8 cellular contexts compared by ENCODE assay signal in the genomic region with DNA sequence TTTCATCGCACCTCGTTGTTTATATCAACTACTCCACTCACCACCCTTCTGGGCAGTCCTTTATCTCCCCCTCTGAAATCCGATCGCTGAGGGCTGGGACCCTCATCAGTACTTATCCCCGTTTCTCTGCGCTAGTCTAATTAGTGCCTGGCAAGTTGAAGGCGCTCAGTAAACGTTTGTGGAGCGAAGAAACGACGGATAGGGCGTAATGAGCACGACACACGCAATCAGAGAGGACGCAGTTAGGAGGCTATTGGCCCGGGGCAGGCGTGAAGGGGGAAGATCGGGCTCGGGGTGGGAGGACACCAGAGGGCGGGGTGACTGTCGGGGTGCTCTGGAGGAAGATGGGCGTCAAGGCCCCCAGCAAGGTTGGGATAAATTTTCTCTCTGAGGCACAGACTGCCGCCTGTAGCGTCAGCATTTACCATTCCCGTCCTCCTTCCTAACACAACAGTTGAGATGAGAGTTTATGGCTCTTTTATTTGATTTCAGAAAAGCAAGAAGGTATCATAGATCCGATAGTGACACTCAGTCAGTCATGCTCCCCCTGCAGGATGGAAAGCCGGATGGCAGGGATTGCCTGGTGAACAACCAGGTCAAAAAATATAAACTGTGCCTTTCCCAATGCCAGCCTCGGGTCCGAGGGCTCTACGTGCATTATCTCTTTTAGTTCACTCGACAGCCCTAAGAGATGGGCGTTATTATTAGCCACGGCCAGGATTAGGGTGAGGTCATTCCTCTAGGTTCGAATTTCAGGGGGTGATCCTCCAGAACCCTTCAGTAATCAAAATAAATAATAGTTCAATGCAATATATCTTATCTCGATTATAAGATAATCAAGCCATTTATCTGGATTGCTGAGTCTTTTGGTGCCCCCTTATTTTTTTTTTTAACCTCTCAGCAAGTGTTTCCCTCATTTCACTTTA. TPM values are rescaled to one million over a fixed set of nuclear protein-coding genes. Genes with fewer than 3 reads are reported as not detected.
DNase-seq lines count a peak whose midpoint lies in the region; ATAC-seq and TF ChIP-seq lines count a peak whose summit lies in the region.

No MANE protein-coding gene starts in this region.

- no peaks in the 10 kb centered on the region; the same call in 1 of the 2 replicates for H3K4me1 ChIP-seq in H9 (ENCODE audit: insufficient read depth, low read length)

- peaks cover 17% of the 10 kb centered on the region for H3K23me2 ChIP-seq in H9 (ENCODE audit: insufficient read length, low read depth, low read length, poor library complexity, severe bottlenecking)

- no CpG with 5 or more reads among the region's 35 CpGs for WGBS in H9 (ENCODE audit: extremely low coverage, insufficient read length, low lambda C conversion rate)

- DNase-seq in COR-L47 (lab: John Stamatoyannopoulos, UW) (peak; percentile 70), H9 (peak; percentile 78), NCI-H1694 treated with DMSO at 0.1 percent for 48 hours (lab: John Stamatoyannopoulos, UW) (peak; percentile 83), anterior cingulate cortex (lab: John Stamatoyannopoulos, UW) (peak in 56 of 58 donors; percentile 29 to 88 (median 70)), hepatic stellate cell (ENCODE audit: low spot score) (peak; percentile 73), retina (peak; percentile 85)
- peak; percentile 77 for DNase-seq in T-helper 2 cell treated with Interferon-gamma antibody and Interleukin-4, amounts not matched to agents 5 μg/mL and 100 μg/mL, for 36 hours (ENCODE audit: low spot score)

- no peaks in the 10 kb centered on the region for H3K9me3 ChIP-seq in H9 (ENCODE audit: control insufficient read depth, low read depth, low read length)

- no peaks in the 10 kb centered on the region for H3K79me1 ChIP-seq in H9 (ENCODE audit: insufficient read depth, low read depth, low read length, poor library complexity, severe bottlenecking)

- H4K20me1 ChIP-seq in H9 (ENCODE audit: control insufficient read depth, insufficient read depth, insufficient read length): no peaks in the 10 kb centered on the region

- H3K27ac ChIP-seq in H9 (ENCODE audit: insufficient read length, low read depth, low read length): no peak overlapping the region

- no peak overlapping the region for H2BK15ac ChIP-seq in H9 (ENCODE audit: low read depth, low read length)

- H3K27ac Mint-ChIP-seq in H9: peak overlapping the region; percentile 1 to 86 (median 28); a peak in 3 of 7 replicates
- peak overlapping the region; percentile 98 for H3K27ac Mint-ChIP-seq in T-helper 2 cell treated with Interferon-gamma antibody and Interleukin-4, amounts not matched to agents 5 μg/mL and 100 μg/mL, for 36 hours

- H3K9me3 Mint-ChIP-seq in H9: no peaks in the 10 kb centered on the region
- H3K9me3 Mint-ChIP-seq in T-helper 2 cell treated with Interferon-gamma antibody and Interleukin-4, amounts not matched to agents 5 μg/mL and 100 μg/mL, for 36 hours: no peaks in the 10 kb centered on the region

- H2BK20ac ChIP-seq in H9 (ENCODE audit: low read depth, low read length, poor library complexity, severe bottlenecking): no peak overlapping the region

- no peak overlapping the region for H4K91ac ChIP-seq in H9 (ENCODE audit: insufficient read length, low read depth, low read length)

- no peak overlapping the region for H4K8ac ChIP-seq in H9 (replicated peaks; ENCODE audit: insufficient read length, low read depth, low read length)

- ATAC-seq in HG03039 (IDR thresholded peaks at IDR 0.05; ENCODE audit: unreplicated experiment): no peak

- no peak overlapping the region for H3T11ph ChIP-seq in H9 (ENCODE audit: low read length)

- H3K4me3 Mint-ChIP-seq in H9: peak overlapping the region; percentile 76 to 87
- peak overlapping the region; percentile 91 for H3K4me3 Mint-ChIP-seq in T-helper 2 cell treated with Interferon-gamma antibody and Interleukin-4, amounts not matched to agents 5 μg/mL and 100 μg/mL, for 36 hours

- H3K27me3 Mint-ChIP-seq in H9 (ENCODE audit: low read depth): peaks cover 3% of the 10 kb centered on the region
- H3K27me3 Mint-ChIP-seq in T-helper 2 cell treated with Interferon-gamma antibody and Interleukin-4, amounts not matched to agents 5 μg/mL and 100 μg/mL, for 36 hours (ENCODE audit: low read depth): no peaks in the 10 kb centered on the region

- H3K56ac ChIP-seq in H9 (ENCODE audit: insufficient read length, low read depth, low read length): no peak overlapping the region

- H2BK12ac ChIP-seq in H9 (ENCODE audit: insufficient read length, low read depth, low read length): no peak overlapping the region

- peaks cover 15 to 16% of the 10 kb centered on the region in 2 experiments for H3K4me1 Mint-ChIP-seq in H9
- peaks cover 33% of the 10 kb centered on the region for H3K4me1 Mint-ChIP-seq in T-helper 2 cell treated with Interferon-gamma antibody and Interleukin-4, amounts not matched to agents 5 μg/mL and 100 μg/mL, for 36 hours (ENCODE audit: low read depth)

- no peak overlapping the region for H2BK5ac ChIP-seq in H9 (ENCODE audit: insufficient read length, low read length)

- peak overlapping the region; percentile 20 for H3K9ac ChIP-seq in H9 (ENCODE audit: extremely low read depth, insufficient read length, low read length)

- TF ChIP-seq CTCF in H9 (conservative IDR thresholded peaks at IDR 0.05): peak; percentile 91

- H3K23ac ChIP-seq in H9 (ENCODE audit: insufficient read length, low read depth, low read length): no peak overlapping the region

- H3K14ac ChIP-seq in H9 (ENCODE audit: insufficient read depth, low read length): no peak overlapping the region

- H3K27me3 ChIP-seq in H9 (ENCODE audit: insufficient read depth, low read length): no peaks in the 10 kb centered on the region

- no peak overlapping the region for H3K18ac ChIP-seq in H9 (ENCODE audit: insufficient read length, low read depth, low read length)

- no peaks in the 10 kb centered on the region for H3K36me3 Mint-ChIP-seq in H9 (ENCODE audit: insufficient read depth in 1 of 3, low read depth in 3 of 3)
- peaks cover 2% of the 10 kb centered on the region for H3K36me3 Mint-ChIP-seq in T-helper 2 cell treated with Interferon-gamma antibody and Interleukin-4, amounts not matched to agents 5 μg/mL and 100 μg/mL, for 36 hours (ENCODE audit: low read depth)

- no peak overlapping the region for H3K4ac ChIP-seq in H9 (ENCODE audit: low read depth, low read length)

- peak overlapping the region; percentile 72 for H2AFZ ChIP-seq in H9 (ENCODE audit: low read length)

- no peak overlapping the region for H2BK120ac ChIP-seq in H9 (ENCODE audit: low read depth, low read length, poor library complexity, severe bottlenecking)

- no peak overlapping the region for H4K5ac ChIP-seq in H9 (ENCODE audit: insufficient read length, low read depth, low read length)

- peak overlapping the region; percentile 92 for H3K4me2 ChIP-seq in H9 (ENCODE audit: insufficient read depth, insufficient read length, low read length)

- H2AK5ac ChIP-seq in H9 (ENCODE audit: insufficient read length, low read length): no peak overlapping the region

- H3K79me2 ChIP-seq in H9 (ENCODE audit: insufficient read depth, low read length): no peaks in the 10 kb centered on the region

RNA-seq across cellular contexts. Expression of a gene that starts 9.5 kb away (rescaled TPM):
- total RNA-seq in H9 (2021): 6.2 and 6.4 TPM in 2 replicates
